1 cellular context compared by ENCODE assay signal in the genomic region with DNA sequence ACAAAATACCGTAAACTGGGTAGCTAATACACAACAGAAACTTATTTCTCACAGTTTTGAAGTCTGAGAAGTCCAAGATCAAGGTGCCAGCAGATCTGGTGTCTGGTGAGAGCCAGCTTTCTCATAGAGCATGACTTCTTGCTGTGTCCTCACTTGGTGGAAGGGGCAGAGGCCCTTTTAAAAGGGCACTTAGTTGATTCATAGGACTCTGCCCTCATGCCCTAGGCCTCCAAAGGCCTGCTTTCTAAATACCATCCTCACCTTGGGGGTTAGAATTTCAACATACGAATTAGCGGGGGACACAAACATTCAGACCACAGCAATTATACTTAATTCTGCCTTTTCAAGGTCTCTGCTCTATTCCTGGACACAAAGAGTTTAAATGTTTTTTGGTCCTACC.
TF ChIP-seq lines count a peak whose summit lies in the region.

No MANE protein-coding gene starts in this region.

TF ChIP-seq in HepG2, 621 proteins besides CTCF, POLR2A, EP300 and RAD21:
- TF ChIP-seq, protein P1, sequence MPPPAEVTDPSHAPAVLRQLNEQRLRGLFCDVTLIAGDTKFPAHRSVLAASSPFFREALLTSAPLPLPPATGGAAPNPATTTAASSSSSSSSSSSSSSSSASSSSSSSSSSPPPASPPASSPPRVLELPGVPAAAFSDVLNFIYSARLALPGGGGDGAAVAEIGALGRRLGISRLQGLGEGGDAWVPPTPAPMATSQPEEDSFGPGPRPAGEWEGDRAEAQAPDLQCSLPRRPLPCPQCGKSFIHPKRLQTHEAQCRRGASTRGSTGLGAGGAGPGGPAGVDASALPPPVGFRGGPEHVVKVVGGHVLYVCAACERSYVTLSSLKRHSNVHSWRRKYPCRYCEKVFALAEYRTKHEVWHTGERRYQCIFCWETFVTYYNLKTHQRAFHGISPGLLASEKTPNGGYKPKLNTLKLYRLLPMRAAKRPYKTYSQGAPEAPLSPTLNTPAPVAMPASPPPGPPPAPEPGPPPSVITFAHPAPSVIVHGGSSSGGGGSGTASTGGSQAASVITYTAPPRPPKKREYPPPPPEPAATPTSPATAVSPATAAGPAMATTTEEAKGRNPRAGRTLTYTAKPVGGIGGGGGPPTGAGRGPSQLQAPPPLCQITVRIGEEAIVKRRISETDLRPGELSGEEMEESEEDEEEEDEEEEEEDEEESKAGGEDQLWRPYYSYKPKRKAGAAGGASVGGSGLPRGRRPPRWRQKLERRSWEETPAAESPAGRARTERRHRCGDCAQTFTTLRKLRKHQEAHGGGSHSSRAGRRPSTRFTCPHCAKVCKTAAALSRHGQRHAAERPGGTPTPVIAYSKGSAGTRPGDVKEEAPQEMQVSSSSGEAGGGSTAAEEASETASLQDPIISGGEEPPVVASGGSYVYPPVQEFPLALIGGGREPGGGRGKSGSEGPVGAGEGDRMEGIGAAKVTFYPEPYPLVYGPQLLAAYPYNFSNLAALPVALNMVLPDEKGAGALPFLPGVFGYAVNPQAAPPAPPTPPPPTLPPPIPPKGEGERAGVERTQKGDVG (CRISPR knock-in tag; IDR thresholded peaks at IDR 0.05; ENCODE audit: borderline replicate concordance) = no peak
- TF ChIP-seq ZFX (CRISPR knock-in tag; IDR thresholded peaks at IDR 0.05; ENCODE audit: low read depth) (0 out of 2 replicates have a peak, but pooled peaks have one; percentile 12), SOX6 (IDR thresholded peaks at IDR 0.05) (no peak), SOX6 (CRISPR knock-in tag; IDR thresholded peaks at IDR 0.05) (0 out of 2 replicates have a peak, but pooled peaks have one; percentile 4)
TF ChIP-seq in HepG2: peak in this region for 2.
